Comparison of ENCODE assay signal across 8 cellular contexts in the genomic region with DNA sequence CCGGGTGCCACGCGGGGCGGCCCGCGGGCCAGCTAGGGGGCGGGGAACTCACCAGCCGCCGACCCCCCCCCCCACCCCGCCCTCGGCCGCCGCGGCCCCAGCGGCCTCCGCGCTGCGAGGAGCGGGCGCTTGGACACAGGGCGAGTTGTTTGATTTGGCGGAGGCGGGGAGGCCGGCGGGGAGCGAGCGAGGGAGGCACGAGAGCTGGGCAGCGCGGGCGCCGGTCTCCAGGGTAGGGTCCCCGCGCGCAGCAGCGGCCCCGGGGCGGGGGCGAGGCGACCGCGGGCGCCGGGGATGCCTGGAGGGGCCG.
DNase-seq lines count a peak whose midpoint lies in the region; ATAC-seq, FAIRE-seq and TF ChIP-seq lines count a peak whose summit lies in the region.

No MANE protein-coding gene starts in this region.

- peaks cover 25% of the 10 kb centered on the region for H3K27me3 ChIP-seq in RWPE2 (ENCODE audit: insufficient read depth, poor library complexity, severe bottlenecking)
- H3K27me3 ChIP-seq in hepatocyte = no peaks in the 10 kb centered on the region
- peaks cover 0 to 11% (median 6%) of the 10 kb centered on the region in 5 donors for H3K27me3 ChIP-seq in subcutaneous abdominal adipose tissue (ENCODE audit: control insufficient read depth in 5 of 5, insufficient read depth in 4 of 5, low read length in 5 of 5)

- H4K20me1 ChIP-seq in hepatocyte (ENCODE audit: insufficient read depth, poor library complexity, severe bottlenecking) = no peaks in the 10 kb centered on the region

- peak overlapping the region; percentile 96 for H3K4me2 ChIP-seq in hepatocyte

- H3K4me1 ChIP-seq in RWPE2 (ENCODE audit: insufficient read depth, poor library complexity, severe bottlenecking) = no peaks in the 10 kb centered on the region
- no peaks in the 10 kb centered on the region for H3K4me1 ChIP-seq in hepatocyte (ENCODE audit: insufficient read depth)
- H3K4me1 ChIP-seq in subcutaneous abdominal adipose tissue (ENCODE audit: control insufficient read depth in 5 of 5, insufficient read depth in 5 of 5, low read length in 5 of 5) = peaks cover 2 to 16% (median 11%) of the 10 kb centered on the region in 5 donors

- H3K4me3 ChIP-seq in HFF-Myc (replicated peaks; ENCODE audit: low read depth, low read length) = peak overlapping the region; percentile 38
- peak overlapping the region; percentile 25 for H3K4me3 ChIP-seq in RWPE2 (ENCODE audit: severe bottlenecking)
- peak overlapping the region; percentile 83 for H3K4me3 ChIP-seq in hepatocyte
- H3K4me3 ChIP-seq in subcutaneous abdominal adipose tissue (ENCODE audit: low read depth in 1 of 5, low read length in 5 of 5) = peak overlapping the region in 4 of 5 donors; percentile 48 to 58 (median 52)

- H3K9ac ChIP-seq in subcutaneous abdominal adipose tissue (ENCODE audit: low read length in 5 of 5) = peak overlapping the region in 1 of 5 donors; percentile 7

- no peak for TF ChIP-seq CTCF in HFF-Myc (IDR thresholded peaks at IDR 0.05; ENCODE audit: low read depth, low read length, missing control alignments)
- no peak for TF ChIP-seq CTCF in RWPE2 (IDR thresholded peaks at IDR 0.05; ENCODE audit: poor library complexity, severe bottlenecking)
- no peak for TF ChIP-seq CTCF in hepatocyte (IDR thresholded peaks at IDR 0.05; ENCODE audit: poor library complexity)

- ATAC-seq in RWPE2 (ENCODE audit: low read depth) (peak; percentile 40; the same call in 1 of the 3 replicates), HG03571 (IDR thresholded peaks at IDR 0.05; ENCODE audit: unreplicated experiment) (no peak), HG03039 (IDR thresholded peaks at IDR 0.05; ENCODE audit: unreplicated experiment) (no peak)

- no CpG with 5 or more reads among the region's 45 CpGs for WGBS in hepatocyte (ENCODE audit: low lambda C conversion rate, missing lambda C conversion rate)

- H3K36me3 ChIP-seq in RWPE2 (ENCODE audit: low read depth) = no peaks in the 10 kb centered on the region
- no peaks in the 10 kb centered on the region for H3K36me3 ChIP-seq in hepatocyte (replicated peaks; ENCODE audit: insufficient read depth, low read depth)
- H3K36me3 ChIP-seq in subcutaneous abdominal adipose tissue (ENCODE audit: control insufficient read depth in 5 of 5, insufficient read depth in 5 of 5, low read length in 5 of 5) = no peaks in the 10 kb centered on the region

- DNase-seq in GM12892 (ENCODE audit: insufficient read length) = peak; percentile 28
- no peak for DNase-seq in HFF-Myc (ENCODE audit: extremely low read depth, low read depth)
- DNase-seq in RWPE2 (ENCODE audit: low spot score) = no peak
- peak; percentile 71 for DNase-seq in hepatocyte (ENCODE audit: low spot score)
- no peak for DNase-seq in kidney glomerular epithelial cell (lab: John Stamatoyannopoulos, UW)

- H3K79me2 ChIP-seq in hepatocyte = peaks cover 47% of the 10 kb centered on the region

- no peak overlapping the region for H3K27ac ChIP-seq in RWPE2 (ENCODE audit: poor library complexity, severe bottlenecking)
- H3K27ac ChIP-seq in hepatocyte = peak overlapping the region; percentile 87
- H3K27ac ChIP-seq in subcutaneous abdominal adipose tissue (ENCODE audit: low read depth, low read length) = no peak overlapping the region

- TF ChIP-seq POLR2A in GM12892 (IDR thresholded peaks at IDR 0.05; ENCODE audit: low read depth, low read length) = peak; percentile 27; the same call in 1 of the 2 replicates

- peak overlapping the region; percentile 50 for H2AFZ ChIP-seq in hepatocyte

- H3K9me2 ChIP-seq in hepatocyte (replicated peaks; ENCODE audit: insufficient read depth) = no peaks in the 10 kb centered on the region

- FAIRE-seq in GM12892 (lab: Jason Lieb, UNC) = peak; percentile 84

- H3K9me3 ChIP-seq in RWPE2 (ENCODE audit: severe bottlenecking) (peaks cover 2% of the 10 kb centered on the region), hepatocyte (ENCODE audit: low read depth) (no peaks in the 10 kb centered on the region), subcutaneous abdominal adipose tissue (ENCODE audit: control insufficient read depth in 5 of 5, low read length in 5 of 5) (peaks cover 2 to 4% (median 3%) of the 10 kb centered on the region in 5 donors)

Comparison
In these comparisons a context has a peak if more than half of its experiments do, and no peak if none do; other contexts are left out.
1. DNase-seq: peak in GM12892 (single experiment) and hepatocyte (single experiment); none in HFF-Myc (single experiment), RWPE2 (single experiment) and kidney glomerular epithelial cell (single experiment).
2. H3K4me3 ChIP-seq: peak in every context shown above with its lines; median percentile 83 in hepatocyte; 52 in subcutaneous abdominal adipose tissue; 38 in HFF-Myc; 25 in RWPE2.